1 cellular context compared by ENCODE assay signal in the genomic region with DNA sequence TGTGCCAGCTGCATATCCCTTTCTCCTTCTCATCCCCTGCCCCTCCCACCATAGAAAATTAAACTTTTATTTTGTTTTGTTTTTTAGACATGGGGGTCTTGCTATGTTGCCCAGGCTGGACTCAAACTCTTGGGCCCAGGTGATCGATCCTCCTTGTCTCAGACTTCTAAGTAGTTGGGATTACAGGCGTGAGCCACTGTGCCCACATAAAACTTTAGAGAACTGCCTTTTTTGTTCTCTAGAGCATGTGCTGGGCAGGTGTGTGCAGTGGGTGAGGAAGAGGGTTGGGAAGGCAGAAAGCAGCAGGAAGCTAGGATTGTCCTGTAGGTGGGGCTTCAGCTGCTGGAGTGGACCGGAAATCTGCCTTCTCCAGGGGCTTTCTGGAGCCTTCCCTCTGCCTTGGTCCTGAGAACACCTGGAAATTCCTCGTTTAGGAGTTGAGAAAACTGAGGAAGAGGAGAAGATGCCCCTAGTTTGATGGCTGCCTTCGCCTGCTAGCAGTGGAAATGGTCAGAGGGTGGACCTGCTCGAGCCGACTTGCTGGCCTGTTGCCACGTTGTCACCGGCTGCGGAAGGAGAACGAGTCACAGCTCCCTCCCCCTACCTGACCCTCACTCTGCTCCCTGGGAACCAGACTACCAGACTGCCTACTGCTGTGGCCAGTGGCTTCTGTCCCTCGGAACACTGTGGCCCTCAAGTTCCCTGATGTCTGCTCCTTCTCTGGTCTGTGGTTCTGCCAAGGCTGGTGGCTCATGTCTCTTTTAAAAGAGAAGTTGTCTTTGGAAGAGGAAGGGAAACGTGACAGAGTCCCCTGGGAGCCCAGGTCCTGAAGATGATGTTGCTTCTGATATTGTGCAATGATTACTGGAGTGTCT.
A peak's percentile ranks its signal among the peaks of the same experiment; 100 is the strongest.
TF ChIP-seq lines count a peak whose summit lies in the region.

No MANE protein-coding gene starts in this region.

TF ChIP-seq in K562, 482 proteins besides CTCF, POLR2A, EP300 and RAD21 (continued from another document and continues in another):
- TF ChIP-seq SAFB2 (IDR thresholded peaks at IDR 0.05; ENCODE audit: borderline replicate concordance, low read depth, low read length, severe bottlenecking) (no peak), ZZZ3 (IDR thresholded peaks at IDR 0.05) (no peak), ELF1 (tag; IDR thresholded peaks at IDR 0.05) (no peak; the same call in 1 of the 2 replicates), NCOA6 (IDR thresholded peaks at IDR 0.05) (no peak), NR2C1 (IDR thresholded peaks at IDR 0.05) (no peak), NR2C1 (tag; IDR thresholded peaks at IDR 0.05) (no peak), NBN (IDR thresholded peaks at IDR 0.05; ENCODE audit: low read depth) (no peak), MGA (IDR thresholded peaks at IDR 0.05) (peak; percentile 76), ZNF277 (CRISPR knock-in tag; IDR thresholded peaks at IDR 0.05; ENCODE audit: borderline replicate concordance) (no peak), ARHGAP35 (IDR thresholded peaks at IDR 0.05; ENCODE audit: partially characterized antibody) (no peak), EWSR1 (IDR thresholded peaks at IDR 0.05; ENCODE audit: borderline replicate concordance, low read depth, partially characterized antibody) (no peak), DPF2 (IDR thresholded peaks at IDR 0.05) (no peak), FOS (IDR thresholded peaks at IDR 0.05; ENCODE audit: extremely low read depth, insufficient read length) (no peak), GABPA (tag; conservative IDR thresholded peaks at IDR 0.05; ENCODE audit: low read depth) (peak; percentile 57), POLR3G (IDR thresholded peaks at IDR 0.05; ENCODE audit: extremely low read depth, insufficient read length, insufficient replicate concordance) (no peak), ETV1 (tag; conservative IDR thresholded peaks at IDR 0.05; ENCODE audit: low read depth) (peak; percentile 63), NFIC (IDR thresholded peaks at IDR 0.05) (peak; percentile 90), ZNF318 (IDR thresholded peaks at IDR 0.05; ENCODE audit: borderline replicate concordance in 1 of 2, low read depth in 1 of 2) (no peak), KLF10 (CRISPR knock-in tag; IDR thresholded peaks at IDR 0.05) (no peak), ILF3 (IDR thresholded peaks at IDR 0.05; ENCODE audit: borderline replicate concordance) (no peak), KDM2B (CRISPR knock-in tag; IDR thresholded peaks at IDR 0.05) (no peak), ZNF778 (CRISPR knock-in tag; IDR thresholded peaks at IDR 0.05) (no peak), HDAC3 (IDR thresholded peaks at IDR 0.05; ENCODE audit: borderline replicate concordance, partially characterized antibody) (no peak), ETS2 (tag; IDR thresholded peaks at IDR 0.05; ENCODE audit: borderline replicate concordance, poor library complexity, severe bottlenecking) (no peak), MCM2 (IDR thresholded peaks at IDR 0.05; ENCODE audit: low read depth) (no peak), TFAM (CRISPR knock-in tag; conservative IDR thresholded peaks at IDR 0.05) (no peak), ZNF146 (CRISPR knock-in tag; IDR thresholded peaks at IDR 0.05; ENCODE audit: unreplicated experiment) (no peak), ZNF79 (CRISPR knock-in tag; IDR thresholded peaks at IDR 0.05; ENCODE audit: low read depth) (no peak), ZNF696 (CRISPR knock-in tag; conservative IDR thresholded peaks at IDR 0.05) (no peak), RBM39 (optimal IDR thresholded peaks at IDR 0.05; ENCODE audit: low read depth, low read length) (no peak)
- TF ChIP-seq, protein P1, sequence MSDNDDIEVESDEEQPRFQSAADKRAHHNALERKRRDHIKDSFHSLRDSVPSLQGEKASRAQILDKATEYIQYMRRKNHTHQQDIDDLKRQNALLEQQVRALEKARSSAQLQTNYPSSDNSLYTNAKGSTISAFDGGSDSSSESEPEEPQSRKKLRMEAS (CRISPR knock-in tag; IDR thresholded peaks at IDR 0.05) = no peak
- TF ChIP-seq, protein P2, sequence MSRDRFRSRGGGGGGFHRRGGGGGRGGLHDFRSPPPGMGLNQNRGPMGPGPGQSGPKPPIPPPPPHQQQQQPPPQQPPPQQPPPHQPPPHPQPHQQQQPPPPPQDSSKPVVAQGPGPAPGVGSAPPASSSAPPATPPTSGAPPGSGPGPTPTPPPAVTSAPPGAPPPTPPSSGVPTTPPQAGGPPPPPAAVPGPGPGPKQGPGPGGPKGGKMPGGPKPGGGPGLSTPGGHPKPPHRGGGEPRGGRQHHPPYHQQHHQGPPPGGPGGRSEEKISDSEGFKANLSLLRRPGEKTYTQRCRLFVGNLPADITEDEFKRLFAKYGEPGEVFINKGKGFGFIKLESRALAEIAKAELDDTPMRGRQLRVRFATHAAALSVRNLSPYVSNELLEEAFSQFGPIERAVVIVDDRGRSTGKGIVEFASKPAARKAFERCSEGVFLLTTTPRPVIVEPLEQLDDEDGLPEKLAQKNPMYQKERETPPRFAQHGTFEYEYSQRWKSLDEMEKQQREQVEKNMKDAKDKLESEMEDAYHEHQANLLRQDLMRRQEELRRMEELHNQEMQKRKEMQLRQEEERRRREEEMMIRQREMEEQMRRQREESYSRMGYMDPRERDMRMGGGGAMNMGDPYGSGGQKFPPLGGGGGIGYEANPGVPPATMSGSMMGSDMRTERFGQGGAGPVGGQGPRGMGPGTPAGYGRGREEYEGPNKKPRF (IDR thresholded peaks at IDR 0.05; ENCODE audit: low read depth, low read length) = no peak
